In the genomic region with DNA sequence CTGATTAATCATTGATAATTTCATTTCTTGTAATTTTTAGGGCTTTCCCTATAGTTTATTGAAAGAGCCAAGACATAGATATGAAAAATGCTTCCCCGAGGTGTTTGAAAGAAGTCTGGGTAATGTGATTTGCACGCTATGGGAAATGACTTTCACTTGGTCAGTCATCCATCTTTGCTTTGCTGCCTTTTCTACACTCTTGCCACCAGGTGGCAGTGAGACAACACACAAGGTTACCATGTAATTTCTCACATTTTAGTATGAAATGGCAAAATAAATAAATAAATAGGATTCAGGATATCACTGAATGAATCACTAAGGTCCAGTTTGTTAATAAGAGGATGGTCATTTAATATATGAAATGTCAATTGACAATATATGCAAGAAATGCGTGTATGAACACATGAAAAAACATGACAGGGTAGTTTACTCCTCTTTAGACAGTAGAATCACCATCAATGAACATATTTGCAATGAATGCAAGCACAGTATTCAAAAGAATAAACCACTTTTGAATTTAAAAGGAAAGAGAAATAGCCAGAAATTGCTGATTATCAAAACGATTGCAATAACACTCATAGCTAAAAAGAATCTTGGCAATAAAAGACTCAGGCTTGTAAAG, we compare ENCODE assay signal across 8 cellular contexts. TPM values are rescaled to one million over a fixed set of nuclear protein-coding genes. Genes with fewer than 3 reads are reported as not detected.
DNase-seq lines count a peak whose midpoint lies in the region; ATAC-seq, FAIRE-seq and TF ChIP-seq lines count a peak whose summit lies in the region.

No MANE protein-coding gene starts in this region.

- TF ChIP-seq RAD21 in K562 (CRISPR knock-in tag; conservative IDR thresholded peaks at IDR 0.05 in 1 of 2, IDR thresholded peaks at IDR 0.05 in 1 of 2) = peak; percentile 45 to 69; a peak in 3 of 4 replicates

- no peaks in the 10 kb centered on the region for H3K79me2 ChIP-seq in K562 (ENCODE audit: control insufficient read depth, insufficient read depth, low read length)

- no peak overlapping the region for H3K4me3 ChIP-seq in K562
- H3K4me3 ChIP-seq in effector memory CD4-positive, alpha-beta T cell (ENCODE audit: insufficient read depth, low read depth, low read length, poor library complexity, severe bottlenecking) = no peak overlapping the region

- peak; percentile 24 for DNase-seq in NK-92 treated with Interleukin-12 subunit alpha and Interleukin-12 subunit beta, amount 100 ng/mL, for 24 hours (lab: John Stamatoyannopoulos, UW)
- no peak for DNase-seq in NK-92 (lab: John Stamatoyannopoulos, UW; ENCODE audit: unreplicated experiment)
- peak; percentile 63 for DNase-seq in NCI-H226
- peak; percentile 18 to 44 (median 37) for DNase-seq in K562 (ENCODE audit: extremely low read depth in 1 of 4, low spot score in 3 of 4)
- peak; percentile 81 for DNase-seq in left kidney (ENCODE audit: low read depth, low spot score)
- DNase-seq in effector memory CD4-positive, alpha-beta T cell = no peak

- TF ChIP-seq POLR2A in K562 (conservative IDR thresholded peaks at IDR 0.05) = no peak

- TF ChIP-seq EP300 in K562 (IDR thresholded peaks at IDR 0.05; ENCODE audit: low read length) = no peak

- H4K20me1 ChIP-seq in K562 (replicated peaks; ENCODE audit: control insufficient read depth, insufficient read depth, low read length) = no peaks in the 10 kb centered on the region

- intact Hi-C loops in K562 (cut with micrococcal nuclease) = loop anchor here (2.0 to 10.0 kb wide), 2 partner anchors 242 to 1824 kb away; no protein-coding TSS in a partner anchor

- H3K9me1 ChIP-seq in K562 (ENCODE audit: control insufficient read depth, insufficient read depth, low read length) = no peaks in the 10 kb centered on the region

- CTCF ChIA-PET in K562 (lab: Yijun Ruan, JAX; ENCODE audit: low intra/inter-chr PET ratio) = no interaction called here

- peak; percentile 27 to 55 (median 51); a peak in 4 of 6 replicates for TF ChIP-seq CTCF in K562 (IDR thresholded peaks at IDR 0.05 in 2 of 3, conservative IDR thresholded peaks at IDR 0.05 in 1 of 3; ENCODE audit: insufficient read depth in 2 of 3, low read depth in 1 of 3, low read length in 3 of 3)

- in situ Hi-C loops in K562 (cut with MboI) = no loop called here

- H3K27me3 ChIP-seq in K562 (ENCODE audit: control insufficient read depth in 2 of 2, insufficient read depth in 2 of 2, low read length in 2 of 2) = no peaks in the 10 kb centered on the region
- H3K27me3 ChIP-seq in effector memory CD4-positive, alpha-beta T cell (replicated peaks; ENCODE audit: control insufficient read depth, insufficient read depth, low read length, poor library complexity, severe bottlenecking) = no peaks in the 10 kb centered on the region

- H3K9me3 ChIP-seq in K562 (replicated peaks; ENCODE audit: control insufficient read depth, insufficient read depth, low read depth, low read length) = no peaks in the 10 kb centered on the region
- no peaks in the 10 kb centered on the region for H3K9me3 ChIP-seq in effector memory CD4-positive, alpha-beta T cell (ENCODE audit: control insufficient read depth, low read length)

- FAIRE-seq in K562 (lab: Jason Lieb, UNC) = peak; percentile 55

- no peak overlapping the region for H3K4me2 ChIP-seq in K562 (ENCODE audit: insufficient read depth, low read length)

- H3K36me3 ChIP-seq in K562 (ENCODE audit: control insufficient read depth, insufficient read depth, low read length) = no peaks in the 10 kb centered on the region
- no peaks in the 10 kb centered on the region for H3K36me3 ChIP-seq in effector memory CD4-positive, alpha-beta T cell (ENCODE audit: control insufficient read depth, insufficient read depth, low read length)

- H3K9ac ChIP-seq in K562 (ENCODE audit: insufficient read depth in 1 of 2, low read depth in 2 of 2, low read length in 2 of 2) = no peak overlapping the region

- ATAC-seq in GM19463 (IDR thresholded peaks at IDR 0.05; ENCODE audit: unreplicated experiment) = peak; percentile 92
- ATAC-seq in HG03354 (IDR thresholded peaks at IDR 0.05; ENCODE audit: poor library complexity, severe bottlenecking, unreplicated experiment) = peak; percentile 96
- ATAC-seq in K562 = peak; percentile 58; the same call in 2 of the 3 replicates

- BruUV-seq in K562 (replicated peaks; lab: Mats Ljungman, UMichigan) = no TSS peak

- no peak overlapping the region for H3K27ac ChIP-seq in K562 (ENCODE audit: extremely low read depth, low read depth, low read length)
- H3K27ac ChIP-seq in effector memory CD4-positive, alpha-beta T cell (ENCODE audit: insufficient read depth, low read length, poor library complexity, severe bottlenecking) = no peak overlapping the region

- no peaks in the 10 kb centered on the region for H3K4me1 ChIP-seq in K562 (replicated peaks in 1 of 2; ENCODE audit: control insufficient read depth in 2 of 2, insufficient read depth in 2 of 2, low read length in 2 of 2)
- no peaks in the 10 kb centered on the region for H3K4me1 ChIP-seq in effector memory CD4-positive, alpha-beta T cell (ENCODE audit: control insufficient read depth, insufficient read depth, low read length, poor library complexity, severe bottlenecking)

- no peak overlapping the region for H2AFZ ChIP-seq in K562 (ENCODE audit: low read depth, low read length)

- POLR2A ChIA-PET in K562 (lab: Yijun Ruan, JAX) = no interaction called here

- WGBS in K562 (ENCODE audit: insufficient coverage, low coverage, missing lambda C conversion rate) = 7% methylated on average over 4 of the region's 4 CpGs

TF ChIP-seq in K562, 482 proteins besides CTCF, POLR2A, EP300 and RAD21:
- TF ChIP-seq, protein P1, sequence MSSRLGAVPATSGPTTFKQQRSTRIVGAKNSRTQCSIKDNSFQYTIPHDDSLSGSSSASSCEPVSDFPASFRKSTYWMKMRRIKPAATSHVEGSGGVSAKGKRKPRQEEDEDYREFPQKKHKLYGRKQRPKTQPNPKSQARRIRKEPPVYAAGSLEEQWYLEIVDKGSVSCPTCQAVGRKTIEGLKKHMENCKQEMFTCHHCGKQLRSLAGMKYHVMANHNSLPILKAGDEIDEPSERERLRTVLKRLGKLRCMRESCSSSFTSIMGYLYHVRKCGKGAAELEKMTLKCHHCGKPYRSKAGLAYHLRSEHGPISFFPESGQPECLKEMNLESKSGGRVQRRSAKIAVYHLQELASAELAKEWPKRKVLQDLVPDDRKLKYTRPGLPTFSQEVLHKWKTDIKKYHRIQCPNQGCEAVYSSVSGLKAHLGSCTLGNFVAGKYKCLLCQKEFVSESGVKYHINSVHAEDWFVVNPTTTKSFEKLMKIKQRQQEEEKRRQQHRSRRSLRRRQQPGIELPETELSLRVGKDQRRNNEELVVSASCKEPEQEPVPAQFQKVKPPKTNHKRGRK (tag; IDR thresholded peaks at IDR 0.05) = no peak
- TF ChIP-seq PHF8 (IDR thresholded peaks at IDR 0.05; ENCODE audit: borderline replicate concordance, low read length) (no peak), KLF13 (tag; IDR thresholded peaks at IDR 0.05; ENCODE audit: borderline replicate concordance, low read depth) (no peak), YY1 (IDR thresholded peaks at IDR 0.05; ENCODE audit: borderline replicate concordance in 1 of 3, control insufficient read depth in 1 of 3, extremely low read depth in 1 of 3, insufficient read depth in 3 of 3, insufficient read length in 1 of 3, insufficient replicate concordance in 2 of 3, low read depth in 1 of 3, low read length in 2 of 3) (peak in 1 of 3 experiments; percentile 69), KLF16 (IDR thresholded peaks at IDR 0.05) (0 out of 2 replicates have a peak, but pooled peaks have one; percentile 8), SMC3 (conservative IDR thresholded peaks at IDR 0.05; ENCODE audit: insufficient read depth, low read depth, low read length) (peak; percentile 24; the same call in 1 of the 2 replicates)

RNA-seq across cellular contexts. Expression of a gene that starts 52.2 kb away (rescaled TPM):
- total RNA-seq in K562 (2011; cell fraction: chromatin; rRNA removed; ENCODE audit: low replicate concordance) = not detected in 2 replicates
- total RNA-seq in K562 (2011; cell fraction: nucleolus; rRNA removed) = not detected in 2 replicates
- not detected in 2 replicates for total RNA-seq in K562 (2011; cell fraction: nucleoplasm; rRNA removed)
- not detected in 2 replicates for total RNA-seq in K562 (2014; rRNA removed)
- total RNA-seq in K562 (2014; rRNA removed; fragmentation: Illumina TruSeq; extraction: Trizol) = not detected in 2 replicates
- not detected in 2 replicates for total RNA-seq in K562 (2015; rRNA removed; fragmentation: Illumina TruSeq; extraction: Trizol)
- total RNA-seq in K562 (2021) = not detected in 2 replicates
- not detected in 2 replicates for polyA plus RNA-seq in K562 (2011; rRNA removed)
- polyA plus RNA-seq in K562 (2011; cell fraction: cytosol; rRNA removed) = not detected in 2 replicates
- polyA plus RNA-seq in K562 (2011; cell fraction: nucleus; rRNA removed) = not detected in 2 replicates
- not detected in 2 replicates for polyA plus RNA-seq in K562 (2012)
- polyA plus RNA-seq in K562 (2014; fragmentation: Illumina TruSeq; extraction: Trizol) = not detected in 2 replicates
- not detected for polyA plus RNA-seq in K562 (2014; fragmentation: Nextera tagmentation; extraction: Ambion mirVana)
- not detected in 2 replicates for polyA plus RNA-seq in K562 (2014; rRNA removed)
- polyA minus RNA-seq in K562 (2011; rRNA and poly(A)+ RNA removed) = not detected in 2 replicates
- not detected in 2 replicates for polyA minus RNA-seq in K562 (2011; cell fraction: cytosol; rRNA and poly(A)+ RNA removed)
- polyA minus RNA-seq in K562 (2011; cell fraction: nucleus; rRNA and poly(A)+ RNA removed) = not detected in 2 replicates

Comparison
In these comparisons a context has a peak if more than half of its experiments do, and no peak if none do; other contexts are left out.
1. DNase-seq: peak in NK-92 treated with Interleukin-12 subunit alpha and Interleukin-12 subunit beta, amount 100 ng/mL, for 24 hours (single experiment), NCI-H226 (single experiment), K562 (4 of 4) and left kidney (single experiment); none in NK-92 (single experiment) and effector memory CD4-positive, alpha-beta T cell (0 of 3).
2. Peak in every context shown above with its lines, with median percentiles within 50 percentile points of each other: ATAC-seq.